1 cellular context compared by ENCODE assay signal in the genomic region with DNA sequence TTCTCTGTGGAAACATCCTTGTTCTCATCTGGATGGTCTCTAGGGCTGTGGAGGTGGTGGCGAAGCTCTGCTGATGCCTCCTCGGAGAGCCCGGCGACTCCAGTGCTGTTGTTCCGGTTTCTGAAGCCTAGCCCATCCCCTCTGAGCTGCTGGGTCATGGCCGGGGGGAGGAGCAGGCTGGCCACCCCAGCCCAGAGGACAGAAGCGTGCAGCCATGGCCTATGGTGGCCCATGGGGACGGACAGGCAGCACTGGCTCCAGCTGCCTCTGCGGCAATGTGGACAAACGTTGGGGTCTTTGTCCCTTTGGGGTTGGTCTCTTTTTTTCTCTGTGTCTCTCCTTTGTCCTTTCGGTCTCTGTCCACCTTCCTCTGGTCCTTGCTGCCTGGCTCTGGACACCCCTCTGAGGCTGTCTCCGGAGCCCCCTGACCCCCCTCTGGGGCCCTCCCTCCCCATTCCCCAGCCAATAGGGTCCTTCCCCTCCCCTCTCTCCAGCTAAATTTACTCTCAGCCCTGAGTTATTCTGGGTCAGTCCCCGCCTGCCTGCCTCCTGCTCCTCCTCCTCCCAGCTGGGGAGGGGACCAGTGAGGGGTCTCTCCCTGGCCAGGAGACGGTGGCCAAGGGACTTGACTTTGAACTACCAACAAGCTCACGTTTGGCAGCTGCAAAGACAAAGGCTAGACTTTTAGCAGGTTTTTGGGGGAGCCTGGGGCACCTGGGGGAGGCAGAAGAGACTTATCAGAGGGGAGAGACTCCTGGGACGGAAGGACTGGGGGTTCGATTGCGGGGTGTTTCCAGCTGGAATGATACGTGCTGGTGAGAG.
TF ChIP-seq lines count a peak whose summit lies in the region.

HRC (minus strand) TSS at position 392 of the 822 bp plus-strand sequence; CDS start at position 233, 159 bp downstream.

TF ChIP-seq in K562, 482 proteins besides CTCF, POLR2A, EP300 and RAD21 (continued from another document):
- TF ChIP-seq ZBTB40 (IDR thresholded peaks at IDR 0.05): 0 out of 2 replicates have a peak, but pooled peaks have one; percentile 32
- TF ChIP-seq ZBTB40 (CRISPR knock-in tag; IDR thresholded peaks at IDR 0.05): no peak
- TF ChIP-seq, protein P1, sequence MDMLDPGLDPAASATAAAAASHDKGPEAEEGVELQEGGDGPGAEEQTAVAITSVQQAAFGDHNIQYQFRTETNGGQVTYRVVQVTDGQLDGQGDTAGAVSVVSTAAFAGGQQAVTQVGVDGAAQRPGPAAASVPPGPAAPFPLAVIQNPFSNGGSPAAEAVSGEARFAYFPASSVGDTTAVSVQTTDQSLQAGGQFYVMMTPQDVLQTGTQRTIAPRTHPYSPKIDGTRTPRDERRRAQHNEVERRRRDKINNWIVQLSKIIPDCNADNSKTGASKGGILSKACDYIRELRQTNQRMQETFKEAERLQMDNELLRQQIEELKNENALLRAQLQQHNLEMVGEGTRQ (CRISPR knock-in tag; IDR thresholded peaks at IDR 0.05): no peak
- TF ChIP-seq, protein P2, sequence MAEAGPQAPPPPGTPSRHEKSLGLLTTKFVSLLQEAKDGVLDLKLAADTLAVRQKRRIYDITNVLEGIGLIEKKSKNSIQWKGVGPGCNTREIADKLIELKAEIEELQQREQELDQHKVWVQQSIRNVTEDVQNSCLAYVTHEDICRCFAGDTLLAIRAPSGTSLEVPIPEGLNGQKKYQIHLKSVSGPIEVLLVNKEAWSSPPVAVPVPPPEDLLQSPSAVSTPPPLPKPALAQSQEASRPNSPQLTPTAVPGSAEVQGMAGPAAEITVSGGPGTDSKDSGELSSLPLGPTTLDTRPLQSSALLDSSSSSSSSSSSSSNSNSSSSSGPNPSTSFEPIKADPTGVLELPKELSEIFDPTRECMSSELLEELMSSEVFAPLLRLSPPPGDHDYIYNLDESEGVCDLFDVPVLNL (CRISPR knock-in tag; IDR thresholded peaks at IDR 0.05; ENCODE audit: low read depth): no peak
- TF ChIP-seq TRIM28 (IDR thresholded peaks at IDR 0.05): peak; percentile 15; the same call in 1 of the 2 replicates
- TF ChIP-seq PHB2 (IDR thresholded peaks at IDR 0.05; ENCODE audit: low read depth): no peak
- TF ChIP-seq, protein P3, sequence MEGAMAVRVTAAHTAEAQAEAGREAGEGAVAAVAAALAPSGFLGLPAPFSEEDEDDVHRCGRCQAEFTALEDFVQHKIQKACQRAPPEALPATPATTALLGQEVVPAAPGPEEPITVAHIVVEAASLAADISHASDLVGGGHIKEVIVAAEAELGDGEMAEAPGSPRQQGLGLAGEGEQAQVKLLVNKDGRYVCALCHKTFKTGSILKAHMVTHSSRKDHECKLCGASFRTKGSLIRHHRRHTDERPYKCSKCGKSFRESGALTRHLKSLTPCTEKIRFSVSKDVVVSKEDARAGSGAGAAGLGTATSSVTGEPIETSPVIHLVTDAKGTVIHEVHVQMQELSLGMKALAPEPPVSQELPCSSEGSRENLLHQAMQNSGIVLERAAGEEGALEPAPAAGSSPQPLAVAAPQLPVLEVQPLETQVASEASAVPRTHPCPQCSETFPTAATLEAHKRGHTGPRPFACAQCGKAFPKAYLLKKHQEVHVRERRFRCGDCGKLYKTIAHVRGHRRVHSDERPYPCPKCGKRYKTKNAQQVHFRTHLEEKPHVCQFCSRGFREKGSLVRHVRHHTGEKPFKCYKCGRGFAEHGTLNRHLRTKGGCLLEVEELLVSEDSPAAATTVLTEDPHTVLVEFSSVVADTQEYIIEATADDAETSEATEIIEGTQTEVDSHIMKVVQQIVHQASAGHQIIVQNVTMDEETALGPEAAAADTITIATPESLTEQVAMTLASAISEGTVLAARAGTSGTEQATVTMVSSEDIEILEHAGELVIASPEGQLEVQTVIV (CRISPR knock-in tag; IDR thresholded peaks at IDR 0.05; ENCODE audit: borderline replicate concordance): no peak
- no peak for TF ChIP-seq KDM4B (IDR thresholded peaks at IDR 0.05; ENCODE audit: borderline replicate concordance in 2 of 2, low read depth in 1 of 2)
- peak; percentile 95 for TF ChIP-seq KDM5B (IDR thresholded peaks at IDR 0.05; ENCODE audit: insufficient replicate concordance, low read depth, low read length)
- TF ChIP-seq NRF1 (conservative IDR thresholded peaks at IDR 0.05 in 1 of 2, IDR thresholded peaks at IDR 0.05 in 1 of 2): peak; percentile 43 to 54; a peak in 2 of 4 replicates
- TF ChIP-seq C11orf30 (IDR thresholded peaks at IDR 0.05; ENCODE audit: low read depth): peak; percentile 55; the same call in 1 of the 2 replicates
- TF ChIP-seq L3MBTL2 (IDR thresholded peaks at IDR 0.05): peak; percentile 33; the same call in 1 of the 2 replicates
- TF ChIP-seq SUPT5H (IDR thresholded peaks at IDR 0.05): peak; percentile 87
TF ChIP-seq in K562: peak in this region for 98.
